Comparison of ENCODE assay signal across 10 cellular contexts in the genomic region with DNA sequence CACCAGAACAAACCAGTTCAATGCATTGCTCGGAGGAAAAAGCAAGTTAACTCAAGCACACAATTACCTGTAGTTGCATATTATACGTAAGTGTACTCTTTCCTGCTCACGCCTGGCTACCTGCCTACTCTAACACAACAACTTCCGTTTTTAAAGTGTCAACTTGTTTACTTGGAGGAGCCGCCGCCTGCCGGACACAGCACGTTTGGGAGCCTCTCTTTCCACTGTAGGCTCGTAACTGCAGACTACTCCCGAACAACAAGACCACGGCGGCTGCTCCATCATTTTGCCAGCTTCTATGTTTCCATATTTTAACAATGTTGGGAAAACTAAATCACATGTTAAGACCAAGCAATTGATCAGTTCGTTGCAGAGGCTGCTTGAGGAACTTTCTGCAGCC. TPM values are rescaled to one million over a fixed set of nuclear protein-coding genes. Genes with fewer than 3 reads are reported as not detected.
DNase-seq lines count a peak whose midpoint lies in the region; ATAC-seq and TF ChIP-seq lines count a peak whose summit lies in the region.
"Had no signal": no experiment of that assay in that cellular context is flagged by ENCODE, and none has a peak within 500 bp of the region (broad histone marks: within the 10 kb centered on the region; RNA-seq: fewer than 3 reads in every experiment).

No MANE protein-coding gene starts in this region.

- TF ChIP-seq CTCF in heart left ventricle (IDR thresholded peaks at IDR 0.05) (no peak), brain (conservative IDR thresholded peaks at IDR 0.05) (peak; percentile 21 to 51), left lung (IDR thresholded peaks at IDR 0.05) (no peak), CD14-positive monocyte (IDR thresholded peaks at IDR 0.05) (no peak)

- DNase-seq in heart left ventricle = no peak
- DNase-seq in cardiac septum (ENCODE audit: low spot score) = no peak
- DNase-seq in left lung = peak in 1 of 2 donors; percentile 43
- DNase-seq in hepatic stellate cell (ENCODE audit: low spot score) = no peak
- DNase-seq in CD14-positive monocyte (ENCODE audit: low spot score) = no peak
- DNase-seq in stimulated activated CD4-positive, alpha-beta T cell treated with anti-CD3 and anti-CD28 coated beads, Interleukin-12 subunit alpha, Interleukin-12 subunit beta, amount 100 ng/mL, for 4 hours = no peak
- DNase-seq: CD4-positive, alpha-beta T cell had no signal

- H3K4me1 ChIP-seq in heart left ventricle (peaks cover 0 to 10% (median 0%) of the 10 kb centered on the region in 12 donors), left lung (no peaks in the 10 kb centered on the region)

- peak overlapping the region; percentile 81 to 88 (median 86) for H3K4me3 Mint-ChIP-seq in brain
- peak overlapping the region in 1 of 2 donors; percentile 46 for H3K4me3 Mint-ChIP-seq in CD14-positive monocyte
- H3K4me3 Mint-ChIP-seq: CD4-positive, alpha-beta T cell had no signal

- H3K36me3 ChIP-seq in heart left ventricle (no peaks in the 10 kb centered on the region), left lung (no peaks in the 10 kb centered on the region)

- H3K4me3 ChIP-seq in heart left ventricle = peak overlapping the region in 7 of 12 donors; percentile 16 to 44 (median 28)
- H3K4me3 ChIP-seq in left lung = peak overlapping the region in 1 of 2 donors; percentile 21

- no peak for TF ChIP-seq POLR2A in heart left ventricle (IDR thresholded peaks at IDR 0.05)

- WGBS in heart left ventricle, 4 donors = 6 to 12% (median 9%) methylated on average over 13 of the region's 13 CpGs

- H3K27me3 ChIP-seq in heart left ventricle (peaks cover 14 to 64% (median 36%) of the 10 kb centered on the region in 9 donors), left lung (peaks cover 8 to 61% of the 10 kb centered on the region in 2 donors)

- H3K27ac Mint-ChIP-seq in brain (peak overlapping the region in 1 of 5 experiments; percentile 50), CD14-positive monocyte (no peak overlapping the region)
- H3K27ac Mint-ChIP-seq: CD4-positive, alpha-beta T cell had no signal

- H3K4me1 Mint-ChIP-seq in brain = peaks cover 12% of the 10 kb centered on the region
- H3K4me1 Mint-ChIP-seq in CD14-positive monocyte = no peaks in the 10 kb centered on the region

- H3K27me3 Mint-ChIP-seq in brain (peaks cover 32% of the 10 kb centered on the region), CD14-positive monocyte (ENCODE audit: low read depth in 3 of 3) (peaks cover 16 to 22% (median 18%) of the 10 kb centered on the region in 3 donors)

- H3K9me3 ChIP-seq in heart left ventricle = no peaks in the 10 kb centered on the region
- H3K9me3 ChIP-seq in left lung = no peaks in the 10 kb centered on the region

- no peak for ATAC-seq in heart left ventricle
- ATAC-seq in left lung = peak; percentile 77
- ATAC-seq in HG02571 (IDR thresholded peaks at IDR 0.05; ENCODE audit: unreplicated experiment) = no peak

- H3K9me3 Mint-ChIP-seq in brain (no peaks in the 10 kb centered on the region), CD14-positive monocyte (peaks cover 0 to 13% (median 5%) of the 10 kb centered on the region in 7 donors)
- H3K9me3 Mint-ChIP-seq: CD4-positive, alpha-beta T cell had no signal

- H3K36me3 Mint-ChIP-seq in brain (no peaks in the 10 kb centered on the region), CD14-positive monocyte (no peaks in the 10 kb centered on the region)

- H3K27ac ChIP-seq in heart left ventricle = no peak overlapping the region
- H3K27ac ChIP-seq in left lung = no peak overlapping the region

- intact Hi-C loops in heart left ventricle (cut with DNase I) = no loop called here
- intact Hi-C loops in cardiac septum (cut with DNase I) = no loop called here
- intact Hi-C loops in left lung (cut with DNase I) = no loop called here
- intact Hi-C loops in CD14-positive monocyte (cut with micrococcal nuclease) = no loop called here

RNA-seq across cellular contexts. Expression of a gene that starts 0.9 kb away (rescaled TPM):
- not detected for total RNA-seq in heart left ventricle
- not detected for polyA plus RNA-seq in heart left ventricle
- not detected for total RNA-seq in cardiac septum
- not detected for polyA plus RNA-seq in brain (ENCODE audit: insufficient read depth, low read depth, low replicate concordance)
- not detected for total RNA-seq in left lung
- not detected for polyA plus RNA-seq in CD14-positive monocyte
- total RNA-seq: CD4-positive, alpha-beta T cell; left lobe of liver had no signal

Comparison
In these comparisons a context has a peak if more than half of its experiments do, and no peak if none do; other contexts are left out.
1. CTCF ChIP-seq: peak in brain (2 of 2); none in heart left ventricle (0 of 12), left lung (0 of 2) and CD14-positive monocyte (single experiment).